Comparison of ENCODE assay signal across 12 cellular contexts in genomic region chr6:118799826-118800225, GRCh38.
DNase-seq lines count a peak whose midpoint lies in the region; ATAC-seq and TF ChIP-seq lines count a peak whose summit lies in the region.
"Had no signal": no experiment of that assay in that cellular context is flagged by ENCODE, and none has a peak within 500 bp of the region (broad histone marks: within the 10 kb centered on the region; RNA-seq: fewer than 3 reads in every experiment).

No MANE protein-coding gene starts in this region.

- WGBS in heart left ventricle, 4 donors = 86 to 95% (median 91%) methylated on average over 4 of the region's 4 CpGs
- 87 to 88% methylated on average over 4 of the region's 4 CpGs for WGBS in tibial nerve, 2 donors

- DNase-seq in activated naive CD8-positive, alpha-beta T cell treated with anti-CD3 and anti-CD28 coated beads for 36 hours = no peak
- DNase-seq in activated CD8-positive, alpha-beta T cell treated with anti-CD3 and anti-CD28 coated beads, Interleukin-2, amount 10 ng/mL, durations not matched to agents 7 days and 5 days = no peak
- DNase-seq in heart left ventricle = no peak
- DNase-seq in tibial nerve (ENCODE audit: low spot score in 2 of 2) = no peak
- no peak for DNase-seq in OCI-M2 (lab: John Stamatoyannopoulos, UW; ENCODE audit: unreplicated experiment)

- TF ChIP-seq EP300 in tibial nerve (IDR thresholded peaks at IDR 0.05) = no peak

- peaks cover 11% of the 10 kb centered on the region for H3K36me3 Mint-ChIP-seq in activated naive CD8-positive, alpha-beta T cell
- peaks cover 25% of the 10 kb centered on the region for H3K36me3 Mint-ChIP-seq in activated naive CD8-positive, alpha-beta T cell treated with anti-CD3 and anti-CD28 coated beads for 36 hours
- peaks cover 22% of the 10 kb centered on the region for H3K36me3 Mint-ChIP-seq in activated CD8-positive, alpha-beta T cell treated with anti-CD3 and anti-CD28 coated beads, Interleukin-2, amount 10 ng/mL, durations not matched to agents 7 days and 5 days (ENCODE audit: low read depth)

- no peak overlapping the region for H3K4me3 Mint-ChIP-seq in activated naive CD8-positive, alpha-beta T cell
- H3K4me3 Mint-ChIP-seq in activated naive CD8-positive, alpha-beta T cell treated with anti-CD3 and anti-CD28 coated beads for 36 hours = no peak overlapping the region
- H3K4me3 Mint-ChIP-seq in activated CD8-positive, alpha-beta T cell treated with anti-CD3 and anti-CD28 coated beads, Interleukin-2, amount 10 ng/mL, durations not matched to agents 7 days and 5 days = no peak overlapping the region

- H3K27ac ChIP-seq in KOPT-K1 (ENCODE audit: low read depth, low read length, poor library complexity, severe bottlenecking) (peak overlapping the region; percentile 50), heart left ventricle (no peak overlapping the region), tibial nerve (peak overlapping the region in 1 of 4 donors; percentile 52)
- H3K27ac ChIP-seq: BLaER1, heart right ventricle, uterus had no signal

- H3K4me3 ChIP-seq in neuron (ENCODE audit: low read length) (no peak overlapping the region), heart left ventricle (no peak overlapping the region), tibial nerve (no peak overlapping the region)
- H3K4me3 ChIP-seq: BLaER1, HAP-1, uterus had no signal

- H3K27ac Mint-ChIP-seq in activated naive CD8-positive, alpha-beta T cell = peak overlapping the region; percentile 69
- no peak overlapping the region for H3K27ac Mint-ChIP-seq in activated naive CD8-positive, alpha-beta T cell treated with anti-CD3 and anti-CD28 coated beads for 36 hours
- peak overlapping the region; percentile 81 for H3K27ac Mint-ChIP-seq in activated CD8-positive, alpha-beta T cell treated with anti-CD3 and anti-CD28 coated beads, Interleukin-2, amount 10 ng/mL, durations not matched to agents 7 days and 5 days

- no peak for TF ChIP-seq POLR2A in heart left ventricle (IDR thresholded peaks at IDR 0.05)
- TF ChIP-seq POLR2A in tibial nerve (IDR thresholded peaks at IDR 0.05) = no peak

- H2AFZ ChIP-seq in neuron (ENCODE audit: low read depth, low read length) = peak overlapping the region; percentile 37

- peaks cover 6% of the 10 kb centered on the region for H3K4me1 ChIP-seq in neuron (ENCODE audit: insufficient read depth, low read length)
- peaks cover 0 to 11% (median 3%) of the 10 kb centered on the region in 12 donors for H3K4me1 ChIP-seq in heart left ventricle
- peaks cover 0 to 14% (median 8%) of the 10 kb centered on the region in 4 donors for H3K4me1 ChIP-seq in tibial nerve
- H3K4me1 ChIP-seq: uterus had no signal

- TF ChIP-seq CTCF in heart left ventricle (IDR thresholded peaks at IDR 0.05) (no peak), tibial nerve (IDR thresholded peaks at IDR 0.05) (no peak)

- peaks cover 40% of the 10 kb centered on the region for H3K4me1 Mint-ChIP-seq in activated naive CD8-positive, alpha-beta T cell (ENCODE audit: low read depth)
- H3K4me1 Mint-ChIP-seq in activated naive CD8-positive, alpha-beta T cell treated with anti-CD3 and anti-CD28 coated beads for 36 hours = peaks cover 17% of the 10 kb centered on the region
- peaks cover 40% of the 10 kb centered on the region for H3K4me1 Mint-ChIP-seq in activated CD8-positive, alpha-beta T cell treated with anti-CD3 and anti-CD28 coated beads, Interleukin-2, amount 10 ng/mL, durations not matched to agents 7 days and 5 days (ENCODE audit: low read depth)

- intact Hi-C loops in heart left ventricle (cut with DNase I) = loop anchor here in 3 of 10 donors (5.0 to 10.0 kb wide), 2 partner anchors 515 to 518 kb away; no protein-coding TSS in a partner anchor

- CTCF ChIA-PET in activated CD8-positive, alpha-beta T cell treated with anti-CD3 and anti-CD28 coated beads, Interleukin-2, amount 10 ng/mL, durations not matched to agents 7 days and 5 days (lab: Charles Lee) = interaction anchor here (0.8 to 4.3 kb wide), 28 partner anchors 8 to 514 kb away, joined by 3 to 36 read pairs (median 5); partner anchors contain the start of gene ASF1A

- no peaks in the 10 kb centered on the region for H3K27me3 Mint-ChIP-seq in activated naive CD8-positive, alpha-beta T cell
- H3K27me3 Mint-ChIP-seq in activated naive CD8-positive, alpha-beta T cell treated with anti-CD3 and anti-CD28 coated beads for 36 hours = no peaks in the 10 kb centered on the region
- no peaks in the 10 kb centered on the region for H3K27me3 Mint-ChIP-seq in activated CD8-positive, alpha-beta T cell treated with anti-CD3 and anti-CD28 coated beads, Interleukin-2, amount 10 ng/mL, durations not matched to agents 7 days and 5 days (ENCODE audit: low read depth)

- H3K9me3 ChIP-seq in KOPT-K1 (ENCODE audit: insufficient read depth, low read length, poor library complexity, severe bottlenecking) = no peaks in the 10 kb centered on the region
- no peaks in the 10 kb centered on the region for H3K9me3 ChIP-seq in neuron (ENCODE audit: low read length)
- no peaks in the 10 kb centered on the region for H3K9me3 ChIP-seq in heart left ventricle
- H3K9me3 ChIP-seq in tibial nerve = peaks cover 0 to 3% (median 0%) of the 10 kb centered on the region in 4 donors
- H3K9me3 ChIP-seq: BLaER1, HAP-1, uterus had no signal

- ATAC-seq in activated CD8-positive, alpha-beta T cell treated with anti-CD3 and anti-CD28 coated beads, Interleukin-2, amount 10 ng/mL, durations not matched to agents 7 days and 5 days = peak; percentile 6
- ATAC-seq in heart left ventricle = no peak

- H3K9me3 Mint-ChIP-seq in activated naive CD8-positive, alpha-beta T cell (ENCODE audit: low read depth) = no peaks in the 10 kb centered on the region
- H3K9me3 Mint-ChIP-seq in activated naive CD8-positive, alpha-beta T cell treated with anti-CD3 and anti-CD28 coated beads for 36 hours = peaks cover 20% of the 10 kb centered on the region
- no peaks in the 10 kb centered on the region for H3K9me3 Mint-ChIP-seq in activated CD8-positive, alpha-beta T cell treated with anti-CD3 and anti-CD28 coated beads, Interleukin-2, amount 10 ng/mL, durations not matched to agents 7 days and 5 days (ENCODE audit: insufficient read depth)

- POLR2A ChIA-PET in activated CD8-positive, alpha-beta T cell treated with anti-CD3 and anti-CD28 coated beads, Interleukin-2, amount 10 ng/mL, durations not matched to agents 7 days and 5 days (lab: Charles Lee) = interaction anchor here (2.1 kb wide), 2 partner anchors 90 to 93 kb away, joined by 16 to 21 read pairs; partner anchors contain the start of gene ASF1A

- H3K36me3 ChIP-seq in KOPT-K1 (ENCODE audit: insufficient read depth, low read length) (no peaks in the 10 kb centered on the region), neuron (ENCODE audit: insufficient read depth, low read length) (no peaks in the 10 kb centered on the region), heart left ventricle (no peaks in the 10 kb centered on the region), tibial nerve (no peaks in the 10 kb centered on the region)
- H3K36me3 ChIP-seq: BLaER1, HAP-1, heart right ventricle, uterus had no signal

- H3K27me3 ChIP-seq in neuron (ENCODE audit: insufficient read depth, low read length) (no peaks in the 10 kb centered on the region), heart left ventricle (no peaks in the 10 kb centered on the region), tibial nerve (no peaks in the 10 kb centered on the region)
- H3K27me3 ChIP-seq: BLaER1, heart right ventricle, uterus had no signal
